Comparison of ENCODE assay signal across 8 cellular contexts in the genomic region with DNA sequence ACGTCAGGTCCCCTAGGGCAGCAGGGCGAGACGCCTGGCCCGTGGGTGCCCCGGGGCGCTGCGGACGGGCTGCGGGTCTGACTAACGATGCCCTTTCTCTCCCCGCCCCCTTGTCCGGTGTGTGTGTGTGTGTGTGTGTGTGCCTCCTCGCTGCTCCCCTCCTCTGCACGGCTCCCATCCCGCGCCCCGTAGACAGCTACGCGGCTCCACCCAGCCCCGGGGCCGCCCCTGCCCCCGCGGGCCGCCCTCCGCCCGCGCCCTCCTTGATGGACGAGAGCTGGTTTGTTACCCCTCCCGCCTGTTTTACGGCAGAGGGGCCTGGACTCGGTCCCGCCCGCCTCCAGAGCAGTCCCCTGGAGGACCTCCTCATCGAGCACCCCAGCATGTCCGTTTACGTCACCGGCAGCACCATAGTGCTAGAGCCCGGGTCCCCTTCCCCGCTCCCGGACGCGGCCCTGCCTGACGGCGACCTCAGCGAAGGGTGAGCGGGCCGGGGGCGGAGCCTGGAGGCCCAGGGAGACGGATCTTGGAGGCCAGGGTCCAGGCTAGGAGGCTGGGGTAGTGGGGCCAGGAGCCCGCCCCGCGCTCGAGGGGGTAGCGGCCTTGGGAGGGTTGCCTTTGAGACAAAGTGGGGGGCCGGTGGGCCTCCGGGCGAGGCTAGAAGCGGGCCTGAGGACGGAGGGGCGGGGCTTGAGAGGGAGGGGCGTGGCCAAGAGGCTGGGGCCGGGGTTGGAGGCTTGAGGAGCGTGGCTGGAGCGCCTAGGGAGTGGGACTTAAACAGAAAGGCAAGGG. TPM values are rescaled to one million over a fixed set of nuclear protein-coding genes. Genes with fewer than 3 reads are reported as not detected.
A peak's percentile ranks its signal among the peaks of the same experiment; 100 is the strongest.
DNase-seq lines count a peak whose midpoint lies in the region; ATAC-seq lines count a peak whose summit lies in the region.

No MANE protein-coding gene starts in this region.

- H3K27me3 Mint-ChIP-seq in effector memory CD8-positive, alpha-beta T cell, result no peaks in the 10 kb centered on the region

- no peaks in the 10 kb centered on the region for H3K9me3 Mint-ChIP-seq in effector memory CD8-positive, alpha-beta T cell

- H3K36me3 Mint-ChIP-seq in effector memory CD8-positive, alpha-beta T cell (ENCODE audit: insufficient read depth), result peaks cover 96% of the 10 kb centered on the region

- H3K4me3 Mint-ChIP-seq in effector memory CD8-positive, alpha-beta T cell, result peak overlapping the region; percentile 74 to 86

- peaks cover 20% of the 10 kb centered on the region in 2 donors for H3K4me1 Mint-ChIP-seq in effector memory CD8-positive, alpha-beta T cell (ENCODE audit: low read depth in 2 of 2)

- DNase-seq in AML-193 (lab: John Stamatoyannopoulos, UW), result peak; percentile 63 to 65
- DNase-seq in NCI-H526 (lab: John Stamatoyannopoulos, UW), result peak; percentile 78 to 95
- peak; percentile 61 to 82 (median 74) for DNase-seq in activated CD8-positive, alpha-beta memory T cell treated with anti-CD3 and anti-CD28 coated beads for 48 hours (ENCODE audit: low read depth in 2 of 3, low spot score in 2 of 3)
- DNase-seq in effector memory CD8-positive, alpha-beta T cell, result peak; percentile 79 to 83 (median 80)
- peak; percentile 95 for DNase-seq in mesenteric fat pad (ENCODE audit: low spot score)
- peak; percentile 50 to 60 for DNase-seq in stimulated activated CD8-positive, alpha-beta memory T cell treated with anti-CD3 and anti-CD28 coated beads, Interleukin-15, amount 100 ng/mL, for 4 hours (ENCODE audit: low read depth in 2 of 2)

- H3K27ac Mint-ChIP-seq in effector memory CD8-positive, alpha-beta T cell, result peak overlapping the region; percentile 51 to 88

- ATAC-seq in GM19023 (IDR thresholded peaks at IDR 0.05; ENCODE audit: unreplicated experiment) (peak; percentile 49), HG03196 (IDR thresholded peaks at IDR 0.05; ENCODE audit: unreplicated experiment) (peak; percentile 38)
- peak; percentile 60 for ATAC-seq in effector memory CD8-positive, alpha-beta T cell (replicated peaks)

RNA-seq across cellular contexts. Expression of a gene that starts 5.1 kb away (rescaled TPM):
- total RNA-seq in mesenteric fat pad, result 16.8 TPM

RNA-seq across cellular contexts. Expression of a gene that starts 32.3 kb away (rescaled TPM):
- 11.7 TPM for total RNA-seq in mesenteric fat pad

Comparison
In these comparisons a context has a peak if more than half of its experiments do, and no peak if none do; other contexts are left out.
1. Peak in every context shown above with its lines: DNase-seq and ATAC-seq.